Comparison of ENCODE assay signal across 21 cellular contexts in the genomic region with DNA sequence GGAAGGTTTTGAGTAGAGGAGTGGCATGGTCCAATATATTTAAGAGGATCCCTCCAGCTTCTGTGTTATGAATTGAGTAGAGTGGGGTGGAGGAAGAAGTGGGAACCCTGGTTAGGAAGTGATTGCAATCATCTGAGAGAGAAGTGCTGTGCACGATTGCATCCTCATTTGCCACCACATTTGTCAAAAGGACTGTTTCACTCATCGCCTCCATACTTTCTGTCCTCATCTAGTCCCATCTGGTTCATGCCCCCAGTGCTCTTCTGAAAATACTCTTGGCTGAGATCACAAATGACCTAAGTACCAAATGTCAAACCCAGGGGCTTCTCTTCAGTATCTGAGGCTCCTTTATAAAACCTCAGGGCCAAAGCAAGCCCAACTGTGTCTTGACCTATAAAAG.
DNase-seq lines count a peak whose midpoint lies in the region; ATAC-seq, FAIRE-seq and TF ChIP-seq lines count a peak whose summit lies in the region.
"Had no signal": no experiment of that assay in that cellular context is flagged by ENCODE, and none has a peak within 500 bp of the region (broad histone marks: within the 10 kb centered on the region; RNA-seq: fewer than 3 reads in every experiment).

No MANE protein-coding gene starts in this region.

- H3K27me3 Mint-ChIP-seq in stimulated activated naive B cell treated with anti-CD40 and anti-IgM and Interleukin-4, amounts not matched to agents 10 μg/mL and 1 μg/mL and 100 μg/mL, for 72 hours, result peaks cover 0 to 5% of the 10 kb centered on the region in 2 donors
- H3K27me3 Mint-ChIP-seq in activated CD4-positive, alpha-beta T cell treated with anti-CD3 and anti-CD28 coated beads, Interleukin-2, amount 10 ng/mL, durations not matched to agents 7 days and 5 days, result peaks cover 13% of the 10 kb centered on the region

- no peak overlapping the region for H3K4me3 Mint-ChIP-seq in stimulated activated naive B cell treated with anti-CD40 and anti-IgM and Interleukin-4, amounts not matched to agents 10 μg/mL and 1 μg/mL and 100 μg/mL, for 72 hours
- no peak overlapping the region for H3K4me3 Mint-ChIP-seq in activated CD4-positive, alpha-beta T cell treated with anti-CD3 and anti-CD28 coated beads, Interleukin-2, amount 10 ng/mL, durations not matched to agents 7 days and 5 days
- H3K4me3 Mint-ChIP-seq: CD4-positive, CD25-positive, alpha-beta regulatory T cell; CD8-positive, alpha-beta T cell; GM23338; H9 had no signal

- intact Hi-C loops in lower lobe of right lung (cut with DNase I), result no loop called here

- peaks cover 0 to 2% of the 10 kb centered on the region in 2 donors for H3K9me3 Mint-ChIP-seq in stimulated activated naive B cell treated with anti-CD40 and anti-IgM and Interleukin-4, amounts not matched to agents 10 μg/mL and 1 μg/mL and 100 μg/mL, for 72 hours
- H3K9me3 Mint-ChIP-seq in activated CD4-positive, alpha-beta T cell treated with anti-CD3 and anti-CD28 coated beads, Interleukin-2, amount 10 ng/mL, durations not matched to agents 7 days and 5 days, result no peaks in the 10 kb centered on the region
- H3K9me3 Mint-ChIP-seq: CD8-positive, alpha-beta T cell; GM23338; H9 had no signal

- H3K4me3 ChIP-seq in lower lobe of right lung, result no peak overlapping the region
- H3K4me3 ChIP-seq: A549, GM23338 had no signal

- H3K9me3 ChIP-seq in lower lobe of right lung, result no peaks in the 10 kb centered on the region
- H3K9me3 ChIP-seq: Caco-2 had no signal

- no peaks in the 10 kb centered on the region for H3K27me3 ChIP-seq in lower lobe of right lung (ENCODE audit: low read depth)

- peak; percentile 37 for DNase-seq in CD1c-positive myeloid dendritic cell (ENCODE audit: extremely low spot score)
- DNase-seq in GM19239 (ENCODE audit: insufficient read length, low spot score), result no peak
- no peak for DNase-seq in lower lobe of right lung
- DNase-seq in stimulated activated naive B cell treated with anti-CD40 and anti-IgM and Interleukin-4, amounts not matched to agents 10 μg/mL and 1 μg/mL and 100 μg/mL, for 72 hours, result no peak
- no peak for DNase-seq in activated CD4-positive, alpha-beta T cell treated with anti-CD3 and anti-CD28 coated beads, Interleukin-2, amount 10 ng/mL, durations not matched to agents 7 days and 5 days
- DNase-seq in activated CD8-positive, alpha-beta memory T cell treated with anti-CD3 and anti-CD28 coated beads for 24 hours, result no peak
- DNase-seq: 8988T; ACHN; C1 segment of cervical spinal cord; Caco-2; CD4-positive, CD25-positive, alpha-beta regulatory T cell; CD8-positive, alpha-beta T cell; DMS153; DND-41; GDM1; H9 had no signal

- ATAC-seq in lower lobe of right lung, result peak; percentile 29 to 54
- ATAC-seq in stimulated activated naive B cell treated with anti-CD40 and anti-IgM and Interleukin-4, amounts not matched to agents 10 μg/mL and 1 μg/mL and 100 μg/mL, for 72 hours (replicated peaks), result peak; percentile 28 to 31
- ATAC-seq in GM21737 (IDR thresholded peaks at IDR 0.05; ENCODE audit: unreplicated experiment), result no peak
- ATAC-seq: A549; CD8-positive, alpha-beta T cell; GM23338; HCT116 had no signal

- POLR2A ChIA-PET in activated CD4-positive, alpha-beta T cell treated with anti-CD3 and anti-CD28 coated beads, Interleukin-2, amount 10 ng/mL, durations not matched to agents 7 days and 5 days (lab: Charles Lee), result no interaction called here

- H3K4me1 Mint-ChIP-seq in stimulated activated naive B cell treated with anti-CD40 and anti-IgM and Interleukin-4, amounts not matched to agents 10 μg/mL and 1 μg/mL and 100 μg/mL, for 72 hours, result peaks cover 15 to 29% of the 10 kb centered on the region in 2 donors
- no peaks in the 10 kb centered on the region for H3K4me1 Mint-ChIP-seq in activated CD4-positive, alpha-beta T cell treated with anti-CD3 and anti-CD28 coated beads, Interleukin-2, amount 10 ng/mL, durations not matched to agents 7 days and 5 days
- H3K4me1 Mint-ChIP-seq: CD4-positive, CD25-positive, alpha-beta regulatory T cell; GM23338; H9 had no signal

- TF ChIP-seq CTCF in lower lobe of right lung (IDR thresholded peaks at IDR 0.05), result no peak

- FAIRE-seq in GM19239 (lab: Jason Lieb, UNC), result peak; percentile 28
- FAIRE-seq: A549, GM12891 had no signal

- no peaks in the 10 kb centered on the region for H3K36me3 Mint-ChIP-seq in stimulated activated naive B cell treated with anti-CD40 and anti-IgM and Interleukin-4, amounts not matched to agents 10 μg/mL and 1 μg/mL and 100 μg/mL, for 72 hours
- H3K36me3 Mint-ChIP-seq in activated CD4-positive, alpha-beta T cell treated with anti-CD3 and anti-CD28 coated beads, Interleukin-2, amount 10 ng/mL, durations not matched to agents 7 days and 5 days (ENCODE audit: low read depth), result no peaks in the 10 kb centered on the region
- H3K36me3 Mint-ChIP-seq: CD4-positive, CD25-positive, alpha-beta regulatory T cell; CD8-positive, alpha-beta T cell had no signal

- CTCF ChIA-PET in activated CD4-positive, alpha-beta T cell treated with anti-CD3 and anti-CD28 coated beads, Interleukin-2, amount 10 ng/mL, durations not matched to agents 7 days and 5 days (lab: Charles Lee), result no interaction called here

- H3K4me1 ChIP-seq in lower lobe of right lung, result no peaks in the 10 kb centered on the region
- H3K4me1 ChIP-seq: A549 had no signal

- no peak overlapping the region for H3K27ac Mint-ChIP-seq in stimulated activated naive B cell treated with anti-CD40 and anti-IgM and Interleukin-4, amounts not matched to agents 10 μg/mL and 1 μg/mL and 100 μg/mL, for 72 hours
- no peak overlapping the region for H3K27ac Mint-ChIP-seq in activated CD4-positive, alpha-beta T cell treated with anti-CD3 and anti-CD28 coated beads, Interleukin-2, amount 10 ng/mL, durations not matched to agents 7 days and 5 days
- H3K27ac Mint-ChIP-seq: CD4-positive, CD25-positive, alpha-beta regulatory T cell; CD8-positive, alpha-beta T cell; GM23338; H9 had no signal

- H3K36me3 ChIP-seq in lower lobe of right lung, result no peaks in the 10 kb centered on the region

- H3K27ac ChIP-seq in lower lobe of right lung, result no peak overlapping the region
- H3K27ac ChIP-seq: A549 had no signal
